ENCODE assay signal across 25 cellular contexts in the genomic region with DNA sequence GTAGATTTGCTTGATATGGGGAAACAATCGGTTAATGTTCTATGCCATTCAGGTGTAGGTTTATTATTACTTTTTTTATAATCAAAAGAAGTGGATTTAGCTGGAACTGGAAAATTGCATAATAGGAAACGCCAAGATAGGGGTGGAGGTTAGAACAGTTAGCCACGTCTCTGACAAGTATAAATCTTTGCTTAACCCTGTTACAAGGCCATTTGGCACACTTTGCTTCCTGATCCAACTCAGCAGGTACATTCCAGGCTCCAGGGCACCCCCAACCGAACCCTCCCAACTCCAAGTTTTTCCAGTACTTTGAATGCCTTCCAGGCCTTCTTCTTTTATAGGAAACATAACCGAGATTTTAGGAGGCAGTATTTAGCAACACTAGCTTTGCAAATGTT. TPM values are rescaled to one million over a fixed set of nuclear protein-coding genes. Genes with fewer than 3 reads are reported as not detected.
A peak's percentile ranks its signal among the peaks of the same experiment; 100 is the strongest.
DNase-seq lines count a peak whose midpoint lies in the region; ATAC-seq and TF ChIP-seq lines count a peak whose summit lies in the region.
"Had no signal": no experiment of that assay in that cellular context is flagged by ENCODE, and none has a peak within 500 bp of the region (broad histone marks: within the 10 kb centered on the region; RNA-seq: fewer than 3 reads in every experiment).

No MANE protein-coding gene starts in this region.

- no peak for DNase-seq in activated CD4-positive, alpha-beta T cell treated with anti-CD3 and anti-CD28 coated beads for 36 hours
- no peak for DNase-seq in activated CD4-positive, alpha-beta T cell treated with anti-CD3 and anti-CD28 coated beads, Interleukin-2, amount 10 ng/mL, durations not matched to agents 7 days and 5 days
- peak; percentile 68 for DNase-seq in NCI-H226
- DNase-seq in mammary epithelial cell: peak; percentile 50
- DNase-seq in omental fat pad (ENCODE audit: low spot score): no peak
- DNase-seq in NCI-H2196 (lab: John Stamatoyannopoulos, UW; ENCODE audit: unreplicated experiment): no peak
- no peak for DNase-seq in BE2C
- no peak for DNase-seq in NOMO-1 treated with DMSO at 0.1 percent for 48 hours (lab: John Stamatoyannopoulos, UW; ENCODE audit: unreplicated experiment)
- DNase-seq: activated naive CD4-positive, alpha-beta T cell treated with anti-CD3 and anti-CD28 coated beads, Interleukin-2, amount 50 U/mL, for 16 hours; endodermal cell; gastrocnemius medialis; immature natural killer cell; NCI-H1930; NCI-H526 treated with DMSO at 0.1 percent for 48 hours; Peyer's patch; right lobe of liver; stimulated activated CD4-positive, alpha-beta T cell treated with anti-CD3 and anti-CD28 coated beads, Interleukin-4, amount 100 ng/mL, for 1 hour; SW 1271; transverse colon had no signal

- peak overlapping the region; percentile 53 for H3K4me2 ChIP-seq in mammary epithelial cell (ENCODE audit: insufficient read depth, low read depth, low read length)
- H3K4me2 ChIP-seq: GM23338, neural progenitor cell had no signal

- no peaks in the 10 kb centered on the region for H3K27me3 Mint-ChIP-seq in activated CD4-positive, alpha-beta T cell treated with anti-CD3 and anti-CD28 coated beads for 36 hours
- no peaks in the 10 kb centered on the region for H3K27me3 Mint-ChIP-seq in activated CD4-positive, alpha-beta T cell treated with anti-CD3 and anti-CD28 coated beads, Interleukin-2, amount 10 ng/mL, durations not matched to agents 7 days and 5 days
- H3K27me3 Mint-ChIP-seq: central memory CD8-positive, alpha-beta T cell had no signal

- H3K9me3 ChIP-seq in mammary epithelial cell (replicated peaks; ENCODE audit: insufficient read depth, low read length) (no peaks in the 10 kb centered on the region), BE2C (no peaks in the 10 kb centered on the region)
- H3K9me3 ChIP-seq: gastrocnemius medialis, Peyer's patch, right lobe of liver, transverse colon had no signal

- TF ChIP-seq CTCF in mammary epithelial cell (conservative IDR thresholded peaks at IDR 0.05 in 1 of 2, IDR thresholded peaks at IDR 0.05 in 1 of 2; ENCODE audit: extremely low read depth in 1 of 2, insufficient read depth in 1 of 2, low read depth in 1 of 2, low read length in 2 of 2): no peak
- no peak for TF ChIP-seq CTCF in omental fat pad (IDR thresholded peaks at IDR 0.05)
- no peak for TF ChIP-seq CTCF in BE2C (IDR thresholded peaks at IDR 0.05; ENCODE audit: low read depth, low read length)

- H3K27me3 ChIP-seq in mammary epithelial cell (ENCODE audit: insufficient read depth, low read length) (no peaks in the 10 kb centered on the region), BE2C (no peaks in the 10 kb centered on the region)
- H3K27me3 ChIP-seq: gastrocnemius medialis, neural progenitor cell, Peyer's patch, transverse colon had no signal

- no peak overlapping the region for H3K4me3 Mint-ChIP-seq in activated CD4-positive, alpha-beta T cell treated with anti-CD3 and anti-CD28 coated beads for 36 hours
- no peak overlapping the region for H3K4me3 Mint-ChIP-seq in activated CD4-positive, alpha-beta T cell treated with anti-CD3 and anti-CD28 coated beads, Interleukin-2, amount 10 ng/mL, durations not matched to agents 7 days and 5 days
- H3K4me3 Mint-ChIP-seq: CD14-positive monocyte; central memory CD8-positive, alpha-beta T cell; endodermal cell; GM23338; immature natural killer cell; mesothelial cell of epicardium; neural progenitor cell had no signal

- H3K4me3 ChIP-seq in mammary epithelial cell (replicated peaks in 1 of 3; ENCODE audit: insufficient read depth in 1 of 3, low read depth in 2 of 3, low read length in 3 of 3) (no peak overlapping the region), BE2C (ENCODE audit: low read depth, low read length) (no peak overlapping the region)
- H3K4me3 ChIP-seq: gastrocnemius medialis, GM23338, neural progenitor cell, Peyer's patch, right lobe of liver, transverse colon had no signal

- WGBS in mammary epithelial cell (ENCODE audit: low coverage, missing lambda C conversion rate): 24% methylated on average over 5 of the region's 5 CpGs

- H3K27ac ChIP-seq in mammary epithelial cell (ENCODE audit: insufficient read depth, low read depth, low read length): peak overlapping the region; percentile 25
- H3K27ac ChIP-seq: gastrocnemius medialis, neural progenitor cell, Peyer's patch, right lobe of liver, transverse colon, VCaP had no signal

- no TSS peak for BruUV-seq in mammary epithelial cell (replicated peaks; lab: Mats Ljungman, UMichigan)

- ATAC-seq in activated CD4-positive, alpha-beta T cell treated with anti-CD3 and anti-CD28 coated beads for 36 hours: no peak
- peak; percentile 93 for ATAC-seq in omental fat pad (ENCODE audit: low FRiP score)
- ATAC-seq: gastrocnemius medialis, GM23338 had no signal

- H3K9ac ChIP-seq in mammary epithelial cell (ENCODE audit: insufficient read depth, low read length): no peak overlapping the region
- H3K9ac ChIP-seq: neural progenitor cell had no signal

- H4K20me1 ChIP-seq in mammary epithelial cell (ENCODE audit: insufficient read depth, low read length): no peaks in the 10 kb centered on the region

- intact Hi-C loops in activated CD4-positive, alpha-beta T cell treated with anti-CD3 and anti-CD28 coated beads for 36 hours (cut with DNase I, micrococcal nuclease): loop anchor here (1.0 to 2.0 kb wide), 2 partner anchors 57 kb away; no protein-coding TSS in a partner anchor
- intact Hi-C loops in mammary epithelial cell (cut with micrococcal nuclease): no loop called here

- dilution Hi-C loops in mammary epithelial cell (cut with HindIII; ENCODE audit: low sequenced_read_pairs): no loop called here

- H3K36me3 Mint-ChIP-seq in activated CD4-positive, alpha-beta T cell treated with anti-CD3 and anti-CD28 coated beads for 36 hours (ENCODE audit: low read depth): no peaks in the 10 kb centered on the region
- H3K36me3 Mint-ChIP-seq in activated CD4-positive, alpha-beta T cell treated with anti-CD3 and anti-CD28 coated beads, Interleukin-2, amount 10 ng/mL, durations not matched to agents 7 days and 5 days (ENCODE audit: low read depth): no peaks in the 10 kb centered on the region
- H3K36me3 Mint-ChIP-seq: CD14-positive monocyte, immature natural killer cell, mesothelial cell of epicardium, neural progenitor cell had no signal

- in situ Hi-C loops in mammary epithelial cell (cut with MboI; ENCODE audit: low sequenced_read_pairs in 2 of 2): no loop called here

- no peaks in the 10 kb centered on the region for H3K79me2 ChIP-seq in mammary epithelial cell (ENCODE audit: insufficient read depth, low read length)

- peak overlapping the region; percentile 75 for H2AFZ ChIP-seq in mammary epithelial cell (ENCODE audit: low read depth, low read length)
- H2AFZ ChIP-seq: GM23338, neural progenitor cell had no signal

- POLR2A ChIA-PET in activated CD4-positive, alpha-beta T cell treated with anti-CD3 and anti-CD28 coated beads for 36 hours (lab: Charles Lee): no interaction called here
- POLR2A ChIA-PET in activated CD4-positive, alpha-beta T cell treated with anti-CD3 and anti-CD28 coated beads, Interleukin-2, amount 10 ng/mL, durations not matched to agents 7 days and 5 days (lab: Charles Lee): no interaction called here

- peaks cover 16% of the 10 kb centered on the region for H3K4me1 Mint-ChIP-seq in activated CD4-positive, alpha-beta T cell treated with anti-CD3 and anti-CD28 coated beads for 36 hours
- peaks cover 10% of the 10 kb centered on the region for H3K4me1 Mint-ChIP-seq in activated CD4-positive, alpha-beta T cell treated with anti-CD3 and anti-CD28 coated beads, Interleukin-2, amount 10 ng/mL, durations not matched to agents 7 days and 5 days
- H3K4me1 Mint-ChIP-seq: central memory CD8-positive, alpha-beta T cell; immature natural killer cell; mesothelial cell of epicardium; neural progenitor cell had no signal

- H3K4me1 ChIP-seq in mammary epithelial cell (ENCODE audit: insufficient read depth, low read length) (peaks cover 18% of the 10 kb centered on the region), BE2C (no peaks in the 10 kb centered on the region)
- H3K4me1 ChIP-seq: gastrocnemius medialis, neural progenitor cell, Peyer's patch, right lobe of liver, transverse colon had no signal

- H3K36me3 ChIP-seq in mammary epithelial cell (ENCODE audit: insufficient read depth, low read length): no peaks in the 10 kb centered on the region
- H3K36me3 ChIP-seq in BE2C: no peaks in the 10 kb centered on the region
- H3K36me3 ChIP-seq: gastrocnemius medialis, neural progenitor cell, Peyer's patch, right lobe of liver, transverse colon had no signal

- no peaks in the 10 kb centered on the region for H3K9me3 Mint-ChIP-seq in activated CD4-positive, alpha-beta T cell treated with anti-CD3 and anti-CD28 coated beads for 36 hours (ENCODE audit: low read depth)
- H3K9me3 Mint-ChIP-seq in activated CD4-positive, alpha-beta T cell treated with anti-CD3 and anti-CD28 coated beads, Interleukin-2, amount 10 ng/mL, durations not matched to agents 7 days and 5 days: no peaks in the 10 kb centered on the region
- H3K9me3 Mint-ChIP-seq: CD14-positive monocyte; central memory CD8-positive, alpha-beta T cell; endodermal cell; GM23338; immature natural killer cell had no signal

- H3K27ac Mint-ChIP-seq in activated CD4-positive, alpha-beta T cell treated with anti-CD3 and anti-CD28 coated beads for 36 hours: peak overlapping the region; percentile 96
- no peak overlapping the region for H3K27ac Mint-ChIP-seq in activated CD4-positive, alpha-beta T cell treated with anti-CD3 and anti-CD28 coated beads, Interleukin-2, amount 10 ng/mL, durations not matched to agents 7 days and 5 days
- H3K27ac Mint-ChIP-seq: endodermal cell, GM23338, immature natural killer cell, mesothelial cell of epicardium, neural progenitor cell had no signal

- CTCF ChIA-PET in activated CD4-positive, alpha-beta T cell treated with anti-CD3 and anti-CD28 coated beads for 36 hours (lab: Charles Lee): interaction anchor here (1.3 to 1.9 kb wide), 3 partner anchors 12 to 73 kb away, joined by 3 to 5 read pairs (median 3); no protein-coding TSS in a partner anchor
- CTCF ChIA-PET in activated CD4-positive, alpha-beta T cell treated with anti-CD3 and anti-CD28 coated beads, Interleukin-2, amount 10 ng/mL, durations not matched to agents 7 days and 5 days (lab: Charles Lee): no interaction called here
- CTCF ChIA-PET in mammary epithelial cell (lab: Charles Lee; ENCODE audit: low non-redundant PET): no interaction called here

RNA-seq across cellular contexts. Expression of a gene that starts 50.7 kb away (rescaled TPM):
- 10 to 100 TPM; 44.0 to 64.5 TPM for total RNA-seq in activated CD4-positive, alpha-beta T cell treated with anti-CD3 and anti-CD28 coated beads for 36 hours
- total RNA-seq in activated CD4-positive, alpha-beta T cell treated with anti-CD3 and anti-CD28 coated beads, Interleukin-2, amount 10 ng/mL, durations not matched to agents 7 days and 5 days: 10 to 100 TPM; 34.5 to 40.4 TPM
- total RNA-seq in mammary epithelial cell (100 to 1,000 TPM in 1 of 2 donors, 10 to 100 TPM in 1; 99.5 to 146 TPM), omental fat pad (100 to 1,000 TPM in 3 of 4 donors, 10 to 100 TPM in 1; 94.7 to 244 (median 166) TPM)
- polyA plus RNA-seq in mammary epithelial cell: 37.5 TPM
- 190 TPM for polyA minus RNA-seq in mammary epithelial cell
- 16.8 TPM for polyA plus RNA-seq in BE2C (2012; ENCODE audit: insufficient read depth, insufficient read length, low read depth)

Comparison
In these comparisons a context has a peak if more than half of its experiments do, and no peak if none do; other contexts are left out.
1. DNase-seq: peak in NCI-H226 (single experiment) and mammary epithelial cell (single experiment); none in activated CD4-positive, alpha-beta T cell treated with anti-CD3 and anti-CD28 coated beads for 36 hours (single experiment), activated CD4-positive, alpha-beta T cell treated with anti-CD3 and anti-CD28 coated beads, Interleukin-2, amount 10 ng/mL, durations not matched to agents 7 days and 5 days (single experiment), omental fat pad (single experiment), NCI-H2196 (single experiment), BE2C (single experiment) and NOMO-1 treated with DMSO at 0.1 percent for 48 hours (single experiment).